ENCODE assay signal across 13 cellular contexts in the genomic region with DNA sequence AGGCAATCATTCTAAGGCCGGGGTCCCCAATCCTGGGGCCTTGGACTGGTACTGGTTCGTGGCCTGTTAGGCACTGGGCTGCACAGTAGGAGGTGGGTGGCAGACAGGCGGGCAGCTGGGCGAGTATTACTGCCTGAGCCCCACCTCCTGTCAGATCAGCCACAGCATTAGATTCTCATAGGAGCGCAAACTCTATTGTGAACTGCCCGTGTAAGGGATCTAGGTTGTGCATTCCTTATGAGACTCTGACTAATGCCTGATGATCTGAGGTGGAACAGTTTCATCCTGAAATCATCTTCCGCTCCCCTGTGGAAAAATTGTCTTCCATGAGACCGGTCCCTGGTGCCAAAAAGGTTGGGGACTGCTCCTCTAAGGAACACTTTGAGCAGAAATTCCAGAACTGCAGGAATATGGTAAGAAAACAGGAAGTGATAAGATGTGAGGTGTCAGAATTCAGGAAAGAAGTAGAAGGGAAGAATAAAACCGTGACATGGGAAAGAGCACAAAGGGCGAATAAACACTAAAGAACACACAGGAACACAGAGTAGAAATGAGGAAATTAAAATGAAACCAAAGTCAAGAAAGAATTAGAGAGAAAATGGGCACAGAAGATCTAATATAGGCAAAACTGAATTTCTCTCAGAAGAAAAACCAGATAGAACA. TPM values are rescaled to one million over a fixed set of nuclear protein-coding genes. Genes with fewer than 3 reads are reported as not detected.
A peak's percentile ranks its signal among the peaks of the same experiment; 100 is the strongest.
DNase-seq lines count a peak whose midpoint lies in the region; ATAC-seq and TF ChIP-seq lines count a peak whose summit lies in the region.
"Had no signal": no experiment of that assay in that cellular context is flagged by ENCODE, and none has a peak within 500 bp of the region (broad histone marks: within the 10 kb centered on the region; RNA-seq: fewer than 3 reads in every experiment).

No MANE protein-coding gene starts in this region.

- DNase-seq in cardiac muscle cell (ENCODE audit: low read depth in 1 of 2, low spot score in 1 of 2) = peak in 1 of 2 donors; percentile 32
- DNase-seq in left ventricle myocardium inferior = no peak
- no peak for DNase-seq in activated T-helper 1 cell treated with anti-CD3 and anti-CD28 coated beads, Interleukin-12 subunit alpha, Interleukin-12 subunit beta, Interleukin-2, Interleukin-4 antibody, amounts not matched to agents 30 ng/mL and 10 ng/mL and 1 ng/mL, durations not matched to agents 14 hours and 24 hours and 36 hours (ENCODE audit: low spot score)
- DNase-seq in glomerular endothelial cell (ENCODE audit: extremely low read depth, low read depth, low spot score) = peak; percentile 25
- DNase-seq in stimulated activated naive CD8-positive, alpha-beta T cell treated with anti-CD3 and anti-CD28 coated beads, Interleukin-15, amount 100 ng/mL, for 72 hours = no peak
- no peak for DNase-seq in foreskin melanocyte
- no peak for DNase-seq in NCI-H1930 (lab: John Stamatoyannopoulos, UW)
- no peak for DNase-seq in COLO668 (lab: John Stamatoyannopoulos, UW; ENCODE audit: unreplicated experiment)
- DNase-seq: cerebellar nuclear complex, NCI-H446 treated with DMSO at 0.1 percent for 48 hours had no signal

- peak overlapping the region; percentile 62 for H3K27ac Mint-ChIP-seq in activated T-helper 1 cell treated with anti-CD3 and anti-CD28 coated beads, Interleukin-12 subunit alpha, Interleukin-12 subunit beta, Interleukin-2, Interleukin-4 antibody, amounts not matched to agents 30 ng/mL and 10 ng/mL and 1 ng/mL, durations not matched to agents 14 hours and 24 hours and 36 hours
- peak overlapping the region; percentile 10 to 94 for H3K27ac Mint-ChIP-seq in stimulated activated naive CD8-positive, alpha-beta T cell treated with anti-CD3 and anti-CD28 coated beads, Interleukin-15, amount 100 ng/mL, for 72 hours

- H3K36me3 ChIP-seq in cardiac muscle cell (peaks cover 37% of the 10 kb centered on the region), left ventricle myocardium inferior (peaks cover 66% of the 10 kb centered on the region)

- H3K4me1 ChIP-seq in cardiac muscle cell (ENCODE audit: low read depth) (peaks cover 14% of the 10 kb centered on the region), left ventricle myocardium inferior (peaks cover 21% of the 10 kb centered on the region)

- ATAC-seq in stimulated activated naive CD8-positive, alpha-beta T cell treated with anti-CD3 and anti-CD28 coated beads, Interleukin-15, amount 100 ng/mL, for 72 hours = peak; percentile 63

- no peaks in the 10 kb centered on the region for H3K9me3 Mint-ChIP-seq in activated T-helper 1 cell treated with anti-CD3 and anti-CD28 coated beads, Interleukin-12 subunit alpha, Interleukin-12 subunit beta, Interleukin-2, Interleukin-4 antibody, amounts not matched to agents 30 ng/mL and 10 ng/mL and 1 ng/mL, durations not matched to agents 14 hours and 24 hours and 36 hours
- no peaks in the 10 kb centered on the region for H3K9me3 Mint-ChIP-seq in stimulated activated naive CD8-positive, alpha-beta T cell treated with anti-CD3 and anti-CD28 coated beads, Interleukin-15, amount 100 ng/mL, for 72 hours

- H3K4me3 ChIP-seq in cardiac muscle cell = no peak overlapping the region
- no peak overlapping the region for H3K4me3 ChIP-seq in left ventricle myocardium inferior
- H3K4me3 ChIP-seq: BLaER1 treated with 17β-estradiol and CSF1 and Interleukin-3, amounts not matched to agents 10 nM and 100 nM; GM12878 had no signal

- H3K27me3 ChIP-seq in cardiac muscle cell = no peaks in the 10 kb centered on the region
- no peaks in the 10 kb centered on the region for H3K27me3 ChIP-seq in left ventricle myocardium inferior (ENCODE audit: low read depth)
- H3K27me3 ChIP-seq: BLaER1 treated with 17β-estradiol and CSF1 and Interleukin-3, amounts not matched to agents 10 nM and 100 nM had no signal

- peaks cover 23% of the 10 kb centered on the region for H3K4me1 Mint-ChIP-seq in activated T-helper 1 cell treated with anti-CD3 and anti-CD28 coated beads, Interleukin-12 subunit alpha, Interleukin-12 subunit beta, Interleukin-2, Interleukin-4 antibody, amounts not matched to agents 30 ng/mL and 10 ng/mL and 1 ng/mL, durations not matched to agents 14 hours and 24 hours and 36 hours (ENCODE audit: low read depth)
- H3K4me1 Mint-ChIP-seq in stimulated activated naive CD8-positive, alpha-beta T cell treated with anti-CD3 and anti-CD28 coated beads, Interleukin-15, amount 100 ng/mL, for 72 hours = peaks cover 28% of the 10 kb centered on the region

- intact Hi-C loops in left ventricle myocardium inferior (cut with micrococcal nuclease) = no loop called here
- intact Hi-C loops in activated T-helper 1 cell treated with anti-CD3 and anti-CD28 coated beads, Interleukin-12 subunit alpha, Interleukin-12 subunit beta, Interleukin-2, Interleukin-4 antibody, amounts not matched to agents 30 ng/mL and 10 ng/mL and 1 ng/mL, durations not matched to agents 14 hours and 24 hours and 36 hours (cut with micrococcal nuclease) = no loop called here

- peaks cover 35% of the 10 kb centered on the region for H3K36me3 Mint-ChIP-seq in activated T-helper 1 cell treated with anti-CD3 and anti-CD28 coated beads, Interleukin-12 subunit alpha, Interleukin-12 subunit beta, Interleukin-2, Interleukin-4 antibody, amounts not matched to agents 30 ng/mL and 10 ng/mL and 1 ng/mL, durations not matched to agents 14 hours and 24 hours and 36 hours (ENCODE audit: low read depth)

- H3K9me3 ChIP-seq in cardiac muscle cell (ENCODE audit: low read depth) (no peaks in the 10 kb centered on the region), left ventricle myocardium inferior (replicated peaks) (no peaks in the 10 kb centered on the region)
- H3K9me3 ChIP-seq: BLaER1 treated with 17β-estradiol and CSF1 and Interleukin-3, amounts not matched to agents 10 nM and 100 nM had no signal

- peak overlapping the region; percentile 23 for H3K27ac ChIP-seq in cardiac muscle cell
- H3K27ac ChIP-seq in left ventricle myocardium inferior (replicated peaks) = no peak overlapping the region
- H3K27ac ChIP-seq: KMS-11 had no signal

- no peaks in the 10 kb centered on the region for H3K27me3 Mint-ChIP-seq in activated T-helper 1 cell treated with anti-CD3 and anti-CD28 coated beads, Interleukin-12 subunit alpha, Interleukin-12 subunit beta, Interleukin-2, Interleukin-4 antibody, amounts not matched to agents 30 ng/mL and 10 ng/mL and 1 ng/mL, durations not matched to agents 14 hours and 24 hours and 36 hours (ENCODE audit: insufficient read depth)
- no peaks in the 10 kb centered on the region for H3K27me3 Mint-ChIP-seq in stimulated activated naive CD8-positive, alpha-beta T cell treated with anti-CD3 and anti-CD28 coated beads, Interleukin-15, amount 100 ng/mL, for 72 hours

- H3K4me3 Mint-ChIP-seq in activated T-helper 1 cell treated with anti-CD3 and anti-CD28 coated beads, Interleukin-12 subunit alpha, Interleukin-12 subunit beta, Interleukin-2, Interleukin-4 antibody, amounts not matched to agents 30 ng/mL and 10 ng/mL and 1 ng/mL, durations not matched to agents 14 hours and 24 hours and 36 hours = no peak overlapping the region
- H3K4me3 Mint-ChIP-seq in stimulated activated naive CD8-positive, alpha-beta T cell treated with anti-CD3 and anti-CD28 coated beads, Interleukin-15, amount 100 ng/mL, for 72 hours = peak overlapping the region in 1 of 2 donors; percentile 27

- no peak for TF ChIP-seq CTCF in cardiac muscle cell (IDR thresholded peaks at IDR 0.05; ENCODE audit: low read depth, low read length)
- no peak for TF ChIP-seq CTCF in left ventricle myocardium inferior (IDR thresholded peaks at IDR 0.05; ENCODE audit: borderline replicate concordance)

RNA-seq across cellular contexts. Expression of a gene that starts 57.6 kb away (rescaled TPM):
- total RNA-seq in cardiac muscle cell (103 and 219 TPM in 2 replicates), left ventricle myocardium inferior (129 TPM), glomerular endothelial cell (156 and 172 TPM in 2 replicates)
- polyA plus RNA-seq in cardiac muscle cell = 60.5 and 113 TPM in 2 replicates
- total RNA-seq in activated T-helper 1 cell treated with anti-CD3 and anti-CD28 coated beads, Interleukin-12 subunit alpha, Interleukin-12 subunit beta, Interleukin-2, Interleukin-4 antibody, amounts not matched to agents 30 ng/mL and 10 ng/mL and 1 ng/mL, durations not matched to agents 14 hours and 24 hours and 36 hours = 171 and 179 TPM in 2 replicates
